Comparison of ENCODE assay signal across 24 cellular contexts in genomic region chr1:6409053-6409452, GRCh38. TPM values are rescaled to one million over a fixed set of nuclear protein-coding genes. Genes with fewer than 3 reads are reported as not detected.
"Had no signal": no experiment of that assay in that cellular context is flagged by ENCODE, and none has a peak within 500 bp of the region (broad histone marks: within the 10 kb centered on the region; RNA-seq: fewer than 3 reads in every experiment).

No MANE protein-coding gene starts in this region.

- H3K4me1 Mint-ChIP-seq: activated naive CD4-positive, alpha-beta T cell treated with anti-CD3 and anti-CD28 coated beads, Interleukin-2, amount 50 U/mL, for 24 hours; memory B cell; naive B cell; neural crest cell had no signal

- H3K27me3 ChIP-seq: breast epithelium, ovary had no signal

- ATAC-seq: activated CD4-positive, CD25-positive, alpha-beta regulatory T cell treated with anti-CD3 and anti-CD28 coated beads, Interleukin-2, amount 50 U/mL, for 24 hours; activated T-cell treated with anti-CD3 and anti-CD28 coated beads, Interleukin-2, amount 50 U/mL, for 72 hours; heart right ventricle; psoas muscle; right cardiac atrium; stimulated activated naive CD8-positive, alpha-beta T cell treated with anti-CD3 and anti-CD28 coated beads, Interleukin-15, Interleukin-2, amounts not matched to agents 100 U/mL and 50 U/mL, for 24 hours had no signal

- H3K9me3 Mint-ChIP-seq: activated naive CD4-positive, alpha-beta T cell treated with anti-CD3 and anti-CD28 coated beads, Interleukin-2, amount 50 U/mL, for 24 hours; activated T-cell treated with anti-CD3 and anti-CD28 coated beads, Interleukin-2, amount 50 U/mL, for 72 hours; memory B cell; naive B cell; neural crest cell had no signal

- H3K36me3 Mint-ChIP-seq: activated naive CD4-positive, alpha-beta T cell treated with anti-CD3 and anti-CD28 coated beads, Interleukin-2, amount 50 U/mL, for 24 hours; memory B cell; naive B cell had no signal

- DNase-seq: activated CD8-positive, alpha-beta memory T cell treated with anti-CD3 and anti-CD28 coated beads for 24 hours; activated CD8-positive, alpha-beta memory T cell treated with anti-CD3 and anti-CD28 coated beads, Interleukin-2, amount 50 U/mL, for 48 hours; activated gamma-delta T cell; activated T-cell treated with anti-CD3 and anti-CD28 coated beads, Interleukin-2, amount 50 U/mL, for 72 hours; adrenal gland; effector CD8-positive, alpha-beta T cell; heart right ventricle; naive B cell; ovary; psoas muscle; right cardiac atrium; stimulated activated naive CD8-positive, alpha-beta T cell treated with anti-CD3 and anti-CD28 coated beads, Interleukin-15, Interleukin-2, amounts not matched to agents 100 U/mL and 50 U/mL, for 24 hours; substantia nigra; T1000; tibial artery had no signal

- H3K27ac Mint-ChIP-seq: activated naive CD4-positive, alpha-beta T cell treated with anti-CD3 and anti-CD28 coated beads, Interleukin-2, amount 50 U/mL, for 24 hours; activated T-cell treated with anti-CD3 and anti-CD28 coated beads, Interleukin-2, amount 50 U/mL, for 72 hours; memory B cell; naive B cell had no signal

- H3K4me3 ChIP-seq: adrenal gland, breast epithelium, esophagus muscularis mucosa, heart right ventricle, ovary, psoas muscle, tibial artery had no signal

- H3K36me3 ChIP-seq: adrenal gland, breast epithelium, esophagus muscularis mucosa, heart right ventricle, ovary, tibial artery had no signal

- H3K27ac ChIP-seq: adrenal gland, breast epithelium, esophagus muscularis mucosa, heart right ventricle, ovary, psoas muscle, tibial artery had no signal

- H3K9me3 ChIP-seq: adrenal gland, breast epithelium, esophagus muscularis mucosa, heart right ventricle, ovary, psoas muscle, tibial artery had no signal

- H3K4me1 ChIP-seq: adrenal gland, breast epithelium, esophagus muscularis mucosa, heart right ventricle, psoas muscle, tibial artery had no signal

- H3K4me3 Mint-ChIP-seq: activated naive CD4-positive, alpha-beta T cell treated with anti-CD3 and anti-CD28 coated beads, Interleukin-2, amount 50 U/mL, for 24 hours; activated T-cell treated with anti-CD3 and anti-CD28 coated beads, Interleukin-2, amount 50 U/mL, for 72 hours; memory B cell; naive B cell; neural crest cell had no signal

RNA-seq across cellular contexts. Expression of gene HES2, which starts 10.7 kb away (rescaled TPM):
- total RNA-seq: esophagus muscularis mucosa, liver, mononuclear cell, skeletal muscle tissue had no signal
- polyA plus RNA-seq: ovary, right cardiac atrium had no signal

RNA-seq across cellular contexts. Expression of gene ESPN, which starts 15.5 kb away (rescaled TPM):
- total RNA-seq: psoas muscle had no signal
